12 cellular contexts compared by ENCODE assay signal in genomic region chr3:124504332-124505059, GRCh38.
A peak's percentile ranks its signal among the peaks of the same experiment; 100 is the strongest.
DNase-seq lines count a peak whose midpoint lies in the region; ATAC-seq and TF ChIP-seq lines count a peak whose summit lies in the region.
"Had no signal": no experiment of that assay in that cellular context is flagged by ENCODE, and none has a peak within 500 bp of the region (broad histone marks: within the 10 kb centered on the region; RNA-seq: fewer than 3 reads in every experiment).

No MANE protein-coding gene starts in this region.

- CTCF ChIA-PET in AG04450 (lab: Charles Lee) = interaction anchor here (0.6 to 1.4 kb wide), 2 partner anchors 36 to 489 kb away, joined by 3 to 4 read pairs; no protein-coding TSS in a partner anchor
- CTCF ChIA-PET in HEK293 (lab: Yijun Ruan, JAX) = interaction anchor here (1.0 to 1.2 kb wide), 2 partner anchors 45 to 55 kb away, joined by 3 to 6 read pairs; no protein-coding TSS in a partner anchor

- in situ Hi-C loops in astrocyte of the spinal cord (cut with HindIII; ENCODE audit: low sequenced_read_pairs) = no loop called here

- peaks cover 5% of the 10 kb centered on the region for H3K27me3 ChIP-seq in AG04450 (ENCODE audit: control insufficient read depth, insufficient read depth, low read length)

- ATAC-seq in GM21381 (IDR thresholded peaks at IDR 0.05; ENCODE audit: unreplicated experiment) (no peak), HG02870 (IDR thresholded peaks at IDR 0.05; ENCODE audit: unreplicated experiment) (no peak)
- ATAC-seq: natural killer cell, WTC11 had no signal

- no peaks in the 10 kb centered on the region for H3K36me3 ChIP-seq in HEK293 (ENCODE audit: control insufficient read depth in 2 of 2, insufficient read depth in 1 of 2, low read length in 2 of 2)

- H3K27ac ChIP-seq in AG04450 (ENCODE audit: low read depth, low read length) (no peak overlapping the region), HEK293 (ENCODE audit: extremely low read depth, low read depth, low read length) (no peak overlapping the region)

- H3K4me3 ChIP-seq in AG04450 (ENCODE audit: low read depth, low read length) (no peak overlapping the region), HEK293 (ENCODE audit: low read depth, low read length) (no peak overlapping the region), astrocyte of the spinal cord (ENCODE audit: low read depth, low read length) (no peak overlapping the region)

- H3K9me3 ChIP-seq in AG04450 (ENCODE audit: control insufficient read depth, insufficient read depth, low read length) = no peaks in the 10 kb centered on the region
- H3K9me3 ChIP-seq in HEK293 (ENCODE audit: control insufficient read depth, insufficient read depth, low read depth, low read length) = no peaks in the 10 kb centered on the region

- DNase-seq in AG04450 (ENCODE audit: low read depth, low spot score) (peak; percentile 3), astrocyte of the spinal cord (ENCODE audit: low read depth, low spot score) (peak; percentile 46), iris pigment epithelial cell (ENCODE audit: low read depth) (peak; percentile 9), T1000 (lab: John Stamatoyannopoulos, UW) (no peak)
- no peak for DNase-seq in NK-92 treated with Interleukin-12 subunit alpha and Interleukin-12 subunit beta, amount 100 ng/mL, for 24 hours (lab: John Stamatoyannopoulos, UW)
- DNase-seq: CD8-positive, alpha-beta memory T cell; cortex of kidney; natural killer cell had no signal

- POLR2A ChIA-PET in AG04450 (lab: Yijun Ruan, JAX) (interaction anchor here (0.6 kb wide), 1 partner anchor 9 kb away, joined by 3 read pairs; no protein-coding TSS in a partner anchor), HEK293 (lab: Yijun Ruan, JAX) (no interaction called here)

- no peaks in the 10 kb centered on the region for H3K4me1 ChIP-seq in HEK293 (ENCODE audit: control insufficient read depth, insufficient read depth, low read length)

- TF ChIP-seq CTCF in AG04450 (IDR thresholded peaks at IDR 0.05; ENCODE audit: low read depth, low read length) = no peak
- no peak for TF ChIP-seq CTCF in HEK293 (tag by site-specific recombination; IDR thresholded peaks at IDR 0.05)
- no peak for TF ChIP-seq CTCF in astrocyte of the spinal cord (IDR thresholded peaks at IDR 0.05; ENCODE audit: low read depth, low read length)

TF ChIP-seq in HEK293, 187 proteins besides CTCF, POLR2A, EP300 and RAD21:
- 0 out of 2 replicates have a peak, but pooled peaks have one; percentile 18 for TF ChIP-seq ZFHX2 (tag by site-specific recombination; conservative IDR thresholded peaks at IDR 0.05)
- TF ChIP-seq ZNF138 (tag by site-specific recombination; IDR thresholded peaks at IDR 0.05; ENCODE audit: borderline replicate concordance) = no peak
- TF ChIP-seq, protein P1, sequence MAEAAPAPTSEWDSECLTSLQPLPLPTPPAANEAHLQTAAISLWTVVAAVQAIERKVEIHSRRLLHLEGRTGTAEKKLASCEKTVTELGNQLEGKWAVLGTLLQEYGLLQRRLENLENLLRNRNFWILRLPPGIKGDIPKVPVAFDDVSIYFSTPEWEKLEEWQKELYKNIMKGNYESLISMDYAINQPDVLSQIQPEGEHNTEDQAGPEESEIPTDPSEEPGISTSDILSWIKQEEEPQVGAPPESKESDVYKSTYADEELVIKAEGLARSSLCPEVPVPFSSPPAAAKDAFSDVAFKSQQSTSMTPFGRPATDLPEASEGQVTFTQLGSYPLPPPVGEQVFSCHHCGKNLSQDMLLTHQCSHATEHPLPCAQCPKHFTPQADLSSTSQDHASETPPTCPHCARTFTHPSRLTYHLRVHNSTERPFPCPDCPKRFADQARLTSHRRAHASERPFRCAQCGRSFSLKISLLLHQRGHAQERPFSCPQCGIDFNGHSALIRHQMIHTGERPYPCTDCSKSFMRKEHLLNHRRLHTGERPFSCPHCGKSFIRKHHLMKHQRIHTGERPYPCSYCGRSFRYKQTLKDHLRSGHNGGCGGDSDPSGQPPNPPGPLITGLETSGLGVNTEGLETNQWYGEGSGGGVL (tag by site-specific recombination; IDR thresholded peaks at IDR 0.05) = peak; percentile 38; the same call in 1 of the 2 replicates
- no peak for TF ChIP-seq ZNF335 (tag by site-specific recombination; conservative IDR thresholded peaks at IDR 0.05)
- no peak for TF ChIP-seq ZBTB7A (tag by site-specific recombination; IDR thresholded peaks at IDR 0.05; ENCODE audit: low read depth)
- TF ChIP-seq KLF9 (tag by site-specific recombination; IDR thresholded peaks at IDR 0.05; ENCODE audit: low read depth) = no peak
- TF ChIP-seq, protein P2, sequence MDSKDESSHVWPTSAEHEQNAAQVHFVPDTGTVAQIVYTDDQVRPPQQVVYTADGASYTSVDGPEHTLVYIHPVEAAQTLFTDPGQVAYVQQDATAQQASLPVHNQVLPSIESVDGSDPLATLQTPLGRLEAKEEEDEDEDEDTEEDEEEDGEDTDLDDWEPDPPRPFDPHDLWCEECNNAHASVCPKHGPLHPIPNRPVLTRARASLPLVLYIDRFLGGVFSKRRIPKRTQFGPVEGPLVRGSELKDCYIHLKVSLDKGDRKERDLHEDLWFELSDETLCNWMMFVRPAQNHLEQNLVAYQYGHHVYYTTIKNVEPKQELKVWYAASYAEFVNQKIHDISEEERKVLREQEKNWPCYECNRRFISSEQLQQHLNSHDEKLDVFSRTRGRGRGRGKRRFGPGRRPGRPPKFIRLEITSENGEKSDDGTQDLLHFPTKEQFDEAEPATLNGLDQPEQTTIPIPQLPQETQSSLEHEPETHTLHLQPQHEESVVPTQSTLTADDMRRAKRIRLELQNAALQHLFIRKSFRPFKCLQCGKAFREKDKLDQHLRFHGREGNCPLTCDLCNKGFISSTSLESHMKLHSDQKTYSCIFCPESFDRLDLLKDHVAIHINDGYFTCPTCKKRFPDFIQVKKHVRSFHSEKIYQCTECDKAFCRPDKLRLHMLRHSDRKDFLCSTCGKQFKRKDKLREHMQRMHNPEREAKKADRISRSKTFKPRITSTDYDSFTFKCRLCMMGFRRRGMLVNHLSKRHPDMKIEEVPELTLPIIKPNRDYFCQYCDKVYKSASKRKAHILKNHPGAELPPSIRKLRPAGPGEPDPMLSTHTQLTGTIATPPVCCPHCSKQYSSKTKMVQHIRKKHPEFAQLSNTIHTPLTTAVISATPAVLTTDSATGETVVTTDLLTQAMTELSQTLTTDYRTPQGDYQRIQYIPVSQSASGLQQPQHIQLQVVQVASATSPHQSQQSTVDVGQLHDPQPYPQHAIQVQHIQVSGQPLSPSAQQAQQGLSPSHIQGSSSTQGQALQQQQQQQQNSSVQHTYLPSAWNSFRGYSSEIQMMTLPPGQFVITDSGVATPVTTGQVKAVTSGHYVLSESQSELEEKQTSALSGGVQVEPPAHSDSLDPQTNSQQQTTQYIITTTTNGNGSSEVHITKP (tag by site-specific recombination; IDR thresholded peaks at IDR 0.05) = 0 out of 2 replicates have a peak, but pooled peaks have one; percentile 19
- TF ChIP-seq, protein P3, sequence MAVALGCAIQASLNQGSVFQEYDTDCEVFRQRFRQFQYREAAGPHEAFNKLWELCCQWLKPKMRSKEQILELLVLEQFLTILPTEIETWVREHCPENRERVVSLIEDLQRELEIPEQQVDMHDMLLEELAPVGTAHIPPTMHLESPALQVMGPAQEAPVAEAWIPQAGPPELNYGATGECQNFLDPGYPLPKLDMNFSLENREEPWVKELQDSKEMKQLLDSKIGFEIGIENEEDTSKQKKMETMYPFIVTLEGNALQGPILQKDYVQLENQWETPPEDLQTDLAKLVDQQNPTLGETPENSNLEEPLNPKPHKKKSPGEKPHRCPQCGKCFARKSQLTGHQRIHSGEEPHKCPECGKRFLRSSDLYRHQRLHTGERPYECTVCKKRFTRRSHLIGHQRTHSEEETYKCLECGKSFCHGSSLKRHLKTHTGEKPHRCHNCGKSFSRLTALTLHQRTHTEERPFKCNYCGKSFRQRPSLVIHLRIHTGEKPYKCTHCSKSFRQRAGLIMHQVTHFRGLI (tag by site-specific recombination; IDR thresholded peaks at IDR 0.05) = peak; percentile 98
TF ChIP-seq in HEK293: peak in this region for 4.

Comparison
In these comparisons a context has a peak if more than half of its experiments do, and no peak if none do; other contexts are left out.
1. DNase-seq: peak in AG04450 (single experiment), astrocyte of the spinal cord (single experiment) and iris pigment epithelial cell (single experiment); none in NK-92 treated with Interleukin-12 subunit alpha and Interleukin-12 subunit beta, amount 100 ng/mL, for 24 hours (single experiment) and T1000 (single experiment).